Comparison of ENCODE assay signal across 14 cellular contexts in the genomic region with DNA sequence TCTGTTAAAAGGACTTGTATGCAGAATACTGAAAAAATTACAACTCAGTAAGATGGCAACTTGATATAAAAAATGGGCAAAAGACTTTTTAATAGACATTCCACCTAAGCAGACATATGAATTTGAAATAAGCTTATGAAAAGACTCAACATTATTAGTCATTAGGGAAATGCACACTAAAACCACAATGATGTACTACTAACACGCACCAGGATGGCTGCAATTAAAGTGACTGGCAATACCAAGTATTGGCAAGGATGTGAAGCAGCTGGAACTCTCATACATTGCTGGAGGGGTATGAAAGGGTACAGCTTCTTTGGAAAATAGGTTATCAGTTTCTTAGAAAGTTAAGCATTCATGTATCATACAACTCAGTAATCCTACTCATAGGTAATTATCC. TPM values are rescaled to one million over a fixed set of nuclear protein-coding genes. Genes with fewer than 3 reads are reported as not detected.
DNase-seq lines count a peak whose midpoint lies in the region; ATAC-seq and TF ChIP-seq lines count a peak whose summit lies in the region.
"Had no signal": no experiment of that assay in that cellular context is flagged by ENCODE, and none has a peak within 500 bp of the region (broad histone marks: within the 10 kb centered on the region; RNA-seq: fewer than 3 reads in every experiment).

No MANE protein-coding gene starts in this region.

- no peaks in the 10 kb centered on the region for H3K36me3 ChIP-seq in BJ (ENCODE audit: control insufficient read depth, insufficient read depth, low read length)

- no peaks in the 10 kb centered on the region for H3K27me3 ChIP-seq in BJ (ENCODE audit: control insufficient read depth, insufficient read depth, low read length)
- H3K27me3 ChIP-seq: esophagus muscularis mucosa had no signal

- POLR2A ChIA-PET in AG04449 (lab: Yijun Ruan, JAX): no interaction called here
- POLR2A ChIA-PET in BJ (lab: Charles Lee): interaction anchor here (0.7 to 0.8 kb wide), 2 partner anchors 85 to 92 kb away, joined by 3 to 4 read pairs; no protein-coding TSS in a partner anchor
- POLR2A ChIA-PET in activated CD4-positive, alpha-beta memory T cell treated with anti-CD3 and anti-CD28 coated beads for 36 hours (lab: Charles Lee): interaction anchor here (1.0 to 1.6 kb wide), 3 partner anchors 57 to 98 kb away, joined by 3 to 6 read pairs (median 4); a partner anchor contains a TSS

- H3K27ac Mint-ChIP-seq in activated CD4-positive, alpha-beta memory T cell treated with anti-CD3 and anti-CD28 coated beads for 36 hours: peak overlapping the region; percentile 83

- no peak for ATAC-seq in HG03159 (IDR thresholded peaks at IDR 0.05; ENCODE audit: unreplicated experiment)
- ATAC-seq: naive thymus-derived CD8-positive, alpha-beta T cell had no signal

- intact Hi-C loops in activated CD4-positive, alpha-beta memory T cell treated with anti-CD3 and anti-CD28 coated beads for 36 hours (cut with micrococcal nuclease): loop anchor here (1.0 to 10.0 kb wide), 3 partner anchors 91 to 121 kb away; a partner anchor contains a TSS

- no peak overlapping the region for H3K4me3 Mint-ChIP-seq in activated CD4-positive, alpha-beta memory T cell treated with anti-CD3 and anti-CD28 coated beads for 36 hours
- H3K4me3 Mint-ChIP-seq: naive thymus-derived CD8-positive, alpha-beta T cell had no signal

- no peak overlapping the region for H3K4me3 ChIP-seq in AG04449 (ENCODE audit: low read depth, low read length)
- no peak overlapping the region for H3K4me3 ChIP-seq in BJ (ENCODE audit: low read depth, low read length)
- H3K4me3 ChIP-seq in fibroblast of the aortic adventitia (ENCODE audit: low read depth, low read length): no peak overlapping the region
- H3K4me3 ChIP-seq: esophagus muscularis mucosa had no signal

- peaks cover 3% of the 10 kb centered on the region for H3K36me3 Mint-ChIP-seq in activated CD4-positive, alpha-beta memory T cell treated with anti-CD3 and anti-CD28 coated beads for 36 hours
- H3K36me3 Mint-ChIP-seq: naive thymus-derived CD8-positive, alpha-beta T cell had no signal

- no peak for TF ChIP-seq CTCF in AG04449 (IDR thresholded peaks at IDR 0.05; ENCODE audit: insufficient read depth, low read length, missing control alignments)
- TF ChIP-seq CTCF in BJ (IDR thresholded peaks at IDR 0.05; ENCODE audit: insufficient read depth, low read depth, low read length): no peak
- TF ChIP-seq CTCF in fibroblast of the aortic adventitia (IDR thresholded peaks at IDR 0.05; ENCODE audit: insufficient read depth, low read length): no peak

- peak; percentile 58 for DNase-seq in AG04449 (ENCODE audit: low read depth, low spot score)
- peak; percentile 32 for DNase-seq in BJ (ENCODE audit: low read depth)
- peak; percentile 35 for DNase-seq in activated CD4-positive, alpha-beta memory T cell treated with anti-CD3 and anti-CD28 coated beads for 36 hours
- DNase-seq in fibroblast of the aortic adventitia (ENCODE audit: low read depth): peak; percentile 77
- DNase-seq in globus pallidus (ENCODE audit: low spot score): no peak
- DNase-seq in D341Med (ENCODE audit: low spot score): no peak
- DNase-seq: central memory CD4-positive, alpha-beta T cell; DMS53; naive thymus-derived CD8-positive, alpha-beta T cell; NCI-H1105; NCI-H774; small intestine had no signal

- H3K4me1 Mint-ChIP-seq in activated CD4-positive, alpha-beta memory T cell treated with anti-CD3 and anti-CD28 coated beads for 36 hours (ENCODE audit: low read depth): peaks cover 36% of the 10 kb centered on the region

- CTCF ChIA-PET in AG04449 (lab: Yijun Ruan, JAX) (interaction anchor here (1.0 to 6.5 kb wide), 6 partner anchors 10 to 124 kb away, joined by 3 to 40 read pairs (median 6); no protein-coding TSS in a partner anchor), BJ (lab: Yijun Ruan, JAX) (interaction anchor here (1.0 to 1.3 kb wide), 4 partner anchors 13 to 115 kb away, joined by 3 to 4 read pairs (median 3); no protein-coding TSS in a partner anchor)
- CTCF ChIA-PET in activated CD4-positive, alpha-beta memory T cell treated with anti-CD3 and anti-CD28 coated beads for 36 hours (lab: Charles Lee): interaction anchor here (0.6 to 4.4 kb wide), 7 partner anchors 25 to 158 kb away, joined by 3 to 25 read pairs (median 3); no protein-coding TSS in a partner anchor

- no peaks in the 10 kb centered on the region for H3K9me3 Mint-ChIP-seq in activated CD4-positive, alpha-beta memory T cell treated with anti-CD3 and anti-CD28 coated beads for 36 hours

- H3K27me3 Mint-ChIP-seq in activated CD4-positive, alpha-beta memory T cell treated with anti-CD3 and anti-CD28 coated beads for 36 hours: no peaks in the 10 kb centered on the region

RNA-seq across cellular contexts. Expression of a gene that starts 3.2 kb away (rescaled TPM):
- 16.1 and 16.4 TPM in 2 replicates for polyA plus RNA-seq in BJ (2011; rRNA removed)
- 13.4 and 18.2 TPM in 2 replicates for polyA minus RNA-seq in BJ (2011; rRNA and poly(A)+ RNA removed)
- total RNA-seq in activated CD4-positive, alpha-beta memory T cell treated with anti-CD3 and anti-CD28 coated beads for 36 hours: 10 to 100 TPM; 59.1 to 61.2 TPM
- 49.5 and 55.7 TPM in 2 replicates for total RNA-seq in fibroblast of the aortic adventitia (ENCODE audit: low replicate concordance)

RNA-seq across cellular contexts. Expression of a gene that starts 58.2 kb away (rescaled TPM):
- 80.4 and 146 TPM in 2 replicates for polyA plus RNA-seq in BJ (2011; rRNA removed)
- 65.4 and 111 TPM in 2 replicates for polyA minus RNA-seq in BJ (2011; rRNA and poly(A)+ RNA removed)
- 100 to 1,000 TPM; 281 to 287 TPM for total RNA-seq in activated CD4-positive, alpha-beta memory T cell treated with anti-CD3 and anti-CD28 coated beads for 36 hours
- total RNA-seq in fibroblast of the aortic adventitia (ENCODE audit: low replicate concordance): 1.1 and 25.7 TPM in 2 replicates
- total RNA-seq: naive thymus-derived CD8-positive, alpha-beta T cell had no signal

Comparison
In these comparisons a context has a peak if more than half of its experiments do, and no peak if none do; other contexts are left out.
1. DNase-seq: peak in AG04449 (single experiment), BJ (single experiment), activated CD4-positive, alpha-beta memory T cell treated with anti-CD3 and anti-CD28 coated beads for 36 hours (single experiment) and fibroblast of the aortic adventitia (single experiment); none in globus pallidus (single experiment) and D341Med (single experiment).
2. RNA of a gene that starts 58.2 kb away (total RNA-seq): 281 to 287 TPM in activated CD4-positive, alpha-beta memory T cell treated with anti-CD3 and anti-CD28 coated beads for 36 hours; 1.1 to 25.7 TPM in fibroblast of the aortic adventitia; every median in the first group is over 10 times any median in the second.